Comparison of ENCODE assay signal across 28 cellular contexts in the genomic region with DNA sequence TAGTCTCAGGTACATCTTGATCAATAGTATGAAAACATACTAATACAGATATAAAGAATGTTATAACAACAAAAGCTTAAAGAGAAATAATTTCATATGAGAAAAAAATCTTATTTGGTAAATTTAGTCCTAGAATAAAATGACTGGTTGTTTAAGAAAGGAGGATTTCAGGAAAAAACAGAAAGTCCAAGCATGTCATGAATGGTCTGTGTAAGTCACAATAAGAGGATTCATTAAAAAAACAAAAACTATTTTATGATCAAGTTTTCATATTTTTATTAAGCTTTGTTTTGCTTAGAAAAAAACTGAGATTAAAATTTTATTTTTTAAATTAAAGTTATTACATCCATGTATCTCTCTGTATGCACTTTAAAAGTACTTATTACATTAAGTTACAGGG.
DNase-seq lines count a peak whose midpoint lies in the region; ATAC-seq, FAIRE-seq and TF ChIP-seq lines count a peak whose summit lies in the region.
"Had no signal": no experiment of that assay in that cellular context is flagged by ENCODE, and none has a peak within 500 bp of the region (broad histone marks: within the 10 kb centered on the region; RNA-seq: fewer than 3 reads in every experiment).

No MANE protein-coding gene starts in this region.

- no peak overlapping the region for H3K4me2 ChIP-seq in GM23338
- H3K4me2 ChIP-seq in PC-3 (ENCODE audit: low read length), result no peak overlapping the region
- H3K4me2 ChIP-seq: BLaER1 had no signal

- H3K27me3 Mint-ChIP-seq in GM23338 (ENCODE audit: insufficient read depth, low read depth, poor library complexity), result peaks cover 2% of the 10 kb centered on the region
- H3K27me3 Mint-ChIP-seq: activated CD4-positive, alpha-beta memory T cell treated with anti-CD3 and anti-CD28 coated beads for 36 hours; IgD-negative memory B cell; natural killer cell treated with Interleukin-12 subunit alpha and Interleukin-12 subunit beta and Interleukin-15 and Interleukin-18, amount 100 ng/mL, for 72 hours; stimulated activated naive CD8-positive, alpha-beta T cell treated with anti-CD3 and anti-CD28 coated beads, Interleukin-15, amount 100 ng/mL, for 72 hours had no signal

- peaks cover 81% of the 10 kb centered on the region for H3K9me3 Mint-ChIP-seq in GM23338
- H3K9me3 Mint-ChIP-seq: stimulated activated naive CD8-positive, alpha-beta T cell treated with anti-CD3 and anti-CD28 coated beads, Interleukin-15, amount 100 ng/mL, for 72 hours had no signal

- H3K27ac ChIP-seq in GM23338 (ENCODE audit: low read depth), result no peak overlapping the region
- H3K27ac ChIP-seq in PC-3 (ENCODE audit: low read length), result no peak overlapping the region
- H3K27ac ChIP-seq in kidney (ENCODE audit: low read depth in 2 of 2, low read length in 2 of 2), result no peak overlapping the region
- H3K27ac ChIP-seq in spleen, result no peak overlapping the region
- H3K27ac ChIP-seq: BLaER1, left ventricle myocardium inferior, ovary, transverse colon had no signal

- no peak overlapping the region for H3K27ac Mint-ChIP-seq in GM23338
- H3K27ac Mint-ChIP-seq: activated CD4-positive, alpha-beta memory T cell treated with anti-CD3 and anti-CD28 coated beads for 36 hours; IgD-negative memory B cell; natural killer cell treated with Interleukin-12 subunit alpha and Interleukin-12 subunit beta and Interleukin-15 and Interleukin-18, amount 100 ng/mL, for 72 hours; stimulated activated naive CD8-positive, alpha-beta T cell treated with anti-CD3 and anti-CD28 coated beads, Interleukin-15, amount 100 ng/mL, for 72 hours had no signal

- no peak overlapping the region for H3K4me3 ChIP-seq in GM23338
- no peak overlapping the region for H3K4me3 ChIP-seq in PC-3 (ENCODE audit: low read length)
- H3K4me3 ChIP-seq in kidney (ENCODE audit: low read length in 2 of 2), result no peak overlapping the region
- H3K4me3 ChIP-seq in spleen, result no peak overlapping the region
- H3K4me3 ChIP-seq: BLaER1, left ventricle myocardium inferior, ovary, transverse colon had no signal

- H3K36me3 Mint-ChIP-seq in GM23338 (ENCODE audit: low read depth), result peaks cover 64% of the 10 kb centered on the region; the same call in 2 of the 3 replicates
- H3K36me3 Mint-ChIP-seq: activated CD4-positive, alpha-beta memory T cell treated with anti-CD3 and anti-CD28 coated beads for 36 hours; IgD-negative memory B cell; natural killer cell treated with Interleukin-12 subunit alpha and Interleukin-12 subunit beta and Interleukin-15 and Interleukin-18, amount 100 ng/mL, for 72 hours had no signal

- H3K79me2 ChIP-seq in GM23338 (replicated peaks; ENCODE audit: insufficient read depth) (no peaks in the 10 kb centered on the region), PC-3 (ENCODE audit: low read length) (no peaks in the 10 kb centered on the region)

- H3K4me1 Mint-ChIP-seq in GM23338, result no peaks in the 10 kb centered on the region
- H3K4me1 Mint-ChIP-seq: IgD-negative memory B cell; stimulated activated naive CD8-positive, alpha-beta T cell treated with anti-CD3 and anti-CD28 coated beads, Interleukin-15, amount 100 ng/mL, for 72 hours had no signal

- H3K27me3 ChIP-seq in GM23338 (ENCODE audit: insufficient read depth) (no peaks in the 10 kb centered on the region), PC-3 (ENCODE audit: low read length) (no peaks in the 10 kb centered on the region), spleen (replicated peaks in 1 of 7) (no peaks in the 10 kb centered on the region)
- H3K27me3 ChIP-seq: BLaER1, ovary, transverse colon had no signal

- no peaks in the 10 kb centered on the region for H4K20me1 ChIP-seq in GM23338 (replicated peaks; ENCODE audit: insufficient read depth)
- no peaks in the 10 kb centered on the region for H4K20me1 ChIP-seq in PC-3 (ENCODE audit: low read length)
- H4K20me1 ChIP-seq: BLaER1 had no signal

- H2AFZ ChIP-seq in GM23338 (no peak overlapping the region), PC-3 (ENCODE audit: low read length) (no peak overlapping the region)

- peak; percentile 46 for DNase-seq in DMS53 (lab: John Stamatoyannopoulos, UW)
- no peak for DNase-seq in DMS53 treated with DMSO at 0.1 percent for 48 hours (lab: John Stamatoyannopoulos, UW; ENCODE audit: unreplicated experiment)
- peak; percentile 68 for DNase-seq in GM23338 (ENCODE audit: low spot score)
- peak; percentile 37 for DNase-seq in PC-3
- DNase-seq in kidney, result no peak
- no peak for DNase-seq in T-helper 2 cell
- DNase-seq in spleen, result no peak
- DNase-seq in NCI-H345 treated with DMSO at 0.1 percent for 48 hours (lab: John Stamatoyannopoulos, UW; ENCODE audit: unreplicated experiment), result no peak
- DNase-seq: activated CD4-positive, alpha-beta memory T cell treated with anti-CD3 and anti-CD28 coated beads for 36 hours; activated effector memory CD4-positive, alpha-beta T cell treated with anti-CD3 and anti-CD28 coated beads, Interleukin-2, amount 50 U/mL, for 16 hours; Caco-2; cortex of kidney; left ventricle myocardium inferior; midbrain; MV-4-11; NCI-H187 treated with DMSO at 0.1 percent for 48 hours; NCI-H446 treated with DMSO at 0.1 percent for 48 hours; ovary; right cardiac atrium; stimulated activated naive CD8-positive, alpha-beta T cell treated with anti-CD3 and anti-CD28 coated beads, Interleukin-15, amount 100 ng/mL, for 72 hours; T1000; transverse colon had no signal

- CTCF ChIA-PET in PC-3 (lab: Charles Lee), result no interaction called here

- H3K9me2 ChIP-seq in GM23338 (ENCODE audit: insufficient read depth) (no peaks in the 10 kb centered on the region; the same call in 1 of the 2 replicates), PC-3 (replicated peaks; ENCODE audit: low read length) (no peaks in the 10 kb centered on the region)

- intact Hi-C loops in PC-3 (cut with micrococcal nuclease), result no loop called here
- intact Hi-C loops in kidney (cut with DNase I), result no loop called here
- intact Hi-C loops in spleen (cut with DNase I; ENCODE audit: low total_unique reads), result no loop called here

- H3K36me3 ChIP-seq in GM23338 (ENCODE audit: insufficient read depth), result peaks cover 32% of the 10 kb centered on the region
- peaks cover 13% of the 10 kb centered on the region; the same call in 1 of the 2 replicates for H3K36me3 ChIP-seq in PC-3 (ENCODE audit: low read depth, low read length)
- H3K36me3 ChIP-seq in kidney (ENCODE audit: control insufficient read depth in 1 of 2, insufficient read depth in 2 of 2, low read length in 2 of 2), result no peaks in the 10 kb centered on the region
- H3K36me3 ChIP-seq in spleen, result no peaks in the 10 kb centered on the region
- H3K36me3 ChIP-seq: BLaER1, left ventricle myocardium inferior, ovary, transverse colon had no signal

- peak; percentile 66 for FAIRE-seq in kidney (lab: Jason Lieb, UNC)
- FAIRE-seq: GM18507, H54 had no signal

- H3K9me3 ChIP-seq in PC-3 (ENCODE audit: low read length), result peaks cover 35% of the 10 kb centered on the region; the same call in 1 of the 2 replicates
- peaks cover 2 to 3% of the 10 kb centered on the region in 2 donors for H3K9me3 ChIP-seq in kidney (ENCODE audit: control insufficient read depth in 1 of 2, low read length in 2 of 2)
- peaks cover 7 to 88% (median 60%) of the 10 kb centered on the region in 8 donors for H3K9me3 ChIP-seq in spleen
- H3K9me3 ChIP-seq: ovary had no signal

- BruUV-seq in PC-3 (replicated peaks; lab: Mats Ljungman, UMichigan), result no TSS peak

- H3K9ac ChIP-seq in PC-3 (ENCODE audit: low read length), result no peak overlapping the region
- H3K9ac ChIP-seq in kidney (ENCODE audit: low read length in 2 of 2), result no peak overlapping the region
- H3K9ac ChIP-seq: BLaER1 had no signal

- H3F3A ChIP-seq in GM23338 (replicated peaks; ENCODE audit: low read depth), result no peaks in the 10 kb centered on the region
- H3F3A ChIP-seq in PC-3 (ENCODE audit: low read length, unreplicated experiment), result no peaks in the 10 kb centered on the region

- H3K4me3 Mint-ChIP-seq in GM23338, result no peak overlapping the region
- H3K4me3 Mint-ChIP-seq: activated CD4-positive, alpha-beta memory T cell treated with anti-CD3 and anti-CD28 coated beads for 36 hours; IgD-negative memory B cell; natural killer cell treated with Interleukin-12 subunit alpha and Interleukin-12 subunit beta and Interleukin-15 and Interleukin-18, amount 100 ng/mL, for 72 hours; stimulated activated naive CD8-positive, alpha-beta T cell treated with anti-CD3 and anti-CD28 coated beads, Interleukin-15, amount 100 ng/mL, for 72 hours had no signal

- TF ChIP-seq CTCF in GM23338 (conservative IDR thresholded peaks at IDR 0.05; ENCODE audit: low read depth in 2 of 2) (no peak), PC-3 (conservative IDR thresholded peaks at IDR 0.05; ENCODE audit: low read depth, low read length) (no peak), kidney (IDR thresholded peaks at IDR 0.05; ENCODE audit: borderline replicate concordance, extremely low read depth, insufficient read depth) (no peak), spleen (IDR thresholded peaks at IDR 0.05 in 8 of 11, conservative IDR thresholded peaks at IDR 0.05 in 3 of 11) (no peak)

- H3K4me1 ChIP-seq in GM23338 (ENCODE audit: insufficient read depth), result no peaks in the 10 kb centered on the region
- no peaks in the 10 kb centered on the region for H3K4me1 ChIP-seq in PC-3 (ENCODE audit: insufficient read depth, low read length)
- H3K4me1 ChIP-seq in kidney (ENCODE audit: control insufficient read depth in 1 of 2, insufficient read depth in 1 of 2, low read depth in 1 of 2, low read length in 2 of 2), result no peaks in the 10 kb centered on the region
- no peaks in the 10 kb centered on the region for H3K4me1 ChIP-seq in spleen
- H3K4me1 ChIP-seq: BLaER1, Caco-2, left ventricle myocardium inferior, transverse colon had no signal

- ATAC-seq in GM23338 (no peak), PC-3 (no peak)
- ATAC-seq: natural killer cell treated with Interleukin-12 subunit alpha and Interleukin-12 subunit beta and Interleukin-15 and Interleukin-18, amount 100 ng/mL, for 72 hours; right cardiac atrium; SK-N-SH treated with all-trans-retinoic acid at 6 μM for 48 hours; stimulated activated naive CD8-positive, alpha-beta T cell treated with anti-CD3 and anti-CD28 coated beads, Interleukin-15, amount 100 ng/mL, for 72 hours had no signal

- TF ChIP-seq POLR2A in spleen (IDR thresholded peaks at IDR 0.05), result no peak

- POLR2A ChIA-PET in PC-3 (lab: Charles Lee; ENCODE audit: unreplicated experiment), result no interaction called here

TF ChIP-seq in GM23338, 12 proteins besides CTCF, POLR2A, EP300 and RAD21 (continues in another document):
- TF ChIP-seq JUNB (IDR thresholded peaks at IDR 0.05; ENCODE audit: unreplicated experiment) (no peak), NANOG (IDR thresholded peaks at IDR 0.05; ENCODE audit: borderline replicate concordance) (no peak), EZH2 (IDR thresholded peaks at IDR 0.05; ENCODE audit: low read depth, unreplicated experiment) (no peak)
- TF ChIP-seq, protein P1, sequence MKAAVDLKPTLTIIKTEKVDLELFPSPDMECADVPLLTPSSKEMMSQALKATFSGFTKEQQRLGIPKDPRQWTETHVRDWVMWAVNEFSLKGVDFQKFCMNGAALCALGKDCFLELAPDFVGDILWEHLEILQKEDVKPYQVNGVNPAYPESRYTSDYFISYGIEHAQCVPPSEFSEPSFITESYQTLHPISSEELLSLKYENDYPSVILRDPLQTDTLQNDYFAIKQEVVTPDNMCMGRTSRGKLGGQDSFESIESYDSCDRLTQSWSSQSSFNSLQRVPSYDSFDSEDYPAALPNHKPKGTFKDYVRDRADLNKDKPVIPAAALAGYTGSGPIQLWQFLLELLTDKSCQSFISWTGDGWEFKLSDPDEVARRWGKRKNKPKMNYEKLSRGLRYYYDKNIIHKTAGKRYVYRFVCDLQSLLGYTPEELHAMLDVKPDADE (IDR thresholded peaks at IDR 0.05), result no peak

Comparison
In these comparisons a context has a peak if more than half of its experiments do, and no peak if none do; other contexts are left out.
1. DNase-seq: peak in DMS53 (single experiment), GM23338 (single experiment) and PC-3 (single experiment); none in DMS53 treated with DMSO at 0.1 percent for 48 hours (single experiment), kidney (single experiment), T-helper 2 cell (0 of 5), spleen (single experiment) and NCI-H345 treated with DMSO at 0.1 percent for 48 hours (single experiment).